Comparison of ENCODE assay signal across 1 cellular context in the genomic region with DNA sequence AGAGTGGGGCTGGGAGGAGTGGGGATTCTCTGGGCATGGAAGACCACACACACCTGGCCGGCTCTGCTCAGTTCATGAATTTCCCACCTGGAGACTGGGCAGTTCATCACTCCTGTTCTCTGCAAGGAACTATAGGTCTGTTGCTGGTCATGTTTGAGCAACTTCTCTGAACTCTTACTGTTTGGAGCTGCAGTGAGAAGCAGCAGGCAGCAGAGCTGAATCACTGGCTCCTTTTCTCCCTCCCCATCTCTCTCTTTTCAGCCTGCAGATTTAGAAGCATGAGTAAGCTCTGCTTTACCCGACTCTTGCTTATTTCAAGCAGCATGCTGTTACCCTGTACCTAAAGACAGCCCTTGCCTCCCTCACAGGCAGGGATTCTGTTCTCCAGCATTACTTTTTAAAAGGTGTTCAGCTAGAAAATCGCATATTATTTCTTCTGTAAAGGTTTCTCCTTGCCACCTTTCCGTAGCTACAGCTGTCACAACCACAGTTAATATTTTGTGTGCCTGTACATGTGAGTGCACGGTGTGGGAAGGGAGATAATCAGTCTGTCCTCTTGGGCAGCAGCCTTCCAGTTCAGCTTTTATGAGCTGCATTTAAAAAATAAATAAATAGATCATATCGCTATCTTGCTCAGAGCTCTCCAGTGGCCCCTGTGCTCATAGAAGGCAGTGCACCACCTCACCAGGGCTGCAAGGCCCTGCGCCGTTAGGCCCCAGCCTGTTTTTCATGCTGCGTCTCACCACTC.
TF ChIP-seq lines count a peak whose summit lies in the region.

No MANE protein-coding gene starts in this region.

TF ChIP-seq in H1, 55 proteins besides CTCF, POLR2A, EP300 and RAD21:
- TF ChIP-seq MAFK (IDR thresholded peaks at IDR 0.05; ENCODE audit: low read depth, low read length) (no peak), TBP (IDR thresholded peaks at IDR 0.05; ENCODE audit: low read depth, low read length) (no peak), SP1 (IDR thresholded peaks at IDR 0.05; ENCODE audit: low read depth, low read length) (no peak), EZH2 (IDR thresholded peaks at IDR 0.05; ENCODE audit: low read depth, low read length, severe bottlenecking) (no peak), CHD1 (IDR thresholded peaks at IDR 0.05; ENCODE audit: low read depth, low read length) (no peak), KDM5A (IDR thresholded peaks at IDR 0.05; ENCODE audit: low read length) (no peak)
